29 cellular contexts compared by ENCODE assay signal in genomic region chr10:45502458-45502857, GRCh38.
"Had no signal": no experiment of that assay in that cellular context is flagged by ENCODE, and none has a peak within 500 bp of the region (broad histone marks: within the 10 kb centered on the region; RNA-seq: fewer than 3 reads in every experiment).

No MANE protein-coding gene starts in this region.

- H3K4me3 Mint-ChIP-seq: activated CD8-positive, alpha-beta T cell treated with anti-CD3 and anti-CD28 coated beads, Interleukin-2, amount 10 ng/mL, durations not matched to agents 7 days and 5 days; activated naive CD8-positive, alpha-beta T cell treated with anti-CD3 and anti-CD28 coated beads, Interleukin-2, amount 50 U/mL, for 24 hours; activated T-cell treated with anti-CD3 and anti-CD28 coated beads, Interleukin-2, amount 50 U/mL, for 24 hours; T-helper 2 cell treated with Interferon-gamma antibody and Interleukin-4, amounts not matched to agents 5 μg/mL and 100 μg/mL, for 36 hours; WTC11 had no signal

- H3K9me3 Mint-ChIP-seq: activated naive CD4-positive, alpha-beta T cell treated with anti-CD3 and anti-CD28 coated beads, Interleukin-2, amount 50 U/mL, for 72 hours; WTC11 had no signal

- ATAC-seq: activated CD8-positive, alpha-beta T cell treated with anti-CD3 and anti-CD28 coated beads, Interleukin-2, amount 10 ng/mL, durations not matched to agents 7 days and 5 days; activated naive CD4-positive, alpha-beta T cell treated with anti-CD3 and anti-CD28 coated beads, Interleukin-2, amount 50 U/mL, for 72 hours; activated naive CD8-positive, alpha-beta T cell treated with anti-CD3 and anti-CD28 coated beads, Interleukin-2, amount 50 U/mL, for 24 hours; SK-N-SH treated with all-trans-retinoic acid at 6 μM for 48 hours; WTC11 had no signal

- H3K4me1 ChIP-seq: SJSA1 had no signal

- H3K36me3 Mint-ChIP-seq: WTC11 had no signal

- H3K27ac ChIP-seq: brain microvascular endothelial cell, SJSA1 had no signal

- H3K4me3 ChIP-seq: SJSA1 had no signal

- H3K36me3 ChIP-seq: brain microvascular endothelial cell, SJSA1 had no signal

- H3K27ac Mint-ChIP-seq: activated CD8-positive, alpha-beta T cell treated with anti-CD3 and anti-CD28 coated beads, Interleukin-2, amount 10 ng/mL, durations not matched to agents 7 days and 5 days; activated naive CD4-positive, alpha-beta T cell treated with anti-CD3 and anti-CD28 coated beads, Interleukin-2, amount 50 U/mL, for 72 hours; activated naive CD8-positive, alpha-beta T cell treated with anti-CD3 and anti-CD28 coated beads, Interleukin-2, amount 50 U/mL, for 24 hours; activated T-cell treated with anti-CD3 and anti-CD28 coated beads, Interleukin-2, amount 50 U/mL, for 24 hours; T-helper 2 cell treated with Interferon-gamma antibody and Interleukin-4, amounts not matched to agents 5 μg/mL and 100 μg/mL, for 36 hours; WTC11 had no signal

- DNase-seq: activated CD4-positive, alpha-beta T cell treated with anti-CD3 and anti-CD28 coated beads for 48 hours; activated CD4-positive, alpha-beta T cell treated with anti-CD3 and anti-CD28 coated beads, Interleukin-2, amount 50 U/mL, for 4 hours; activated CD4-positive, CD25-positive, alpha-beta regulatory T cell treated with anti-CD3 and anti-CD28 coated beads, Interleukin-2, amount 50 U/mL, for 72 hours; activated CD8-positive, alpha-beta memory T cell treated with anti-CD3 and anti-CD28 coated beads, Interleukin-2, amount 50 U/mL, for 48 hours; activated CD8-positive, alpha-beta T cell treated with anti-CD3 and anti-CD28 coated beads, Interleukin-2, amount 10 ng/mL, durations not matched to agents 7 days and 5 days; activated effector memory CD4-positive, alpha-beta T cell treated with anti-CD3 and anti-CD28 coated beads, Interleukin-2, amount 50 U/mL, for 16 hours; activated naive CD4-positive, alpha-beta T cell treated with Interleukin-2 at 50 U/mL for 16 hours; activated naive CD8-positive, alpha-beta T cell treated with anti-CD3 and anti-CD28 coated beads, Interleukin-2, amount 50 U/mL, for 24 hours; activated T-cell treated with anti-CD3 and anti-CD28 coated beads, Interleukin-2, amount 50 U/mL, for 24 hours; brain microvascular endothelial cell; cerebellar nuclear complex; Karpas-422; MM.1S; NCI-H1105; NCI-H1436; NCI-H1694 treated with DMSO at 0.1 percent for 48 hours; NCI-H2029 treated with DMSO at 0.1 percent for 48 hours; NCI-H345; NCI-H510A treated with DMSO at 0.1 percent for 48 hours; NCI-H69; NK-92 treated with Interleukin-12 subunit alpha and Interleukin-12 subunit beta, amount 100 ng/mL, for 24 hours; OCI-M1; SHP77; SW 1271 had no signal

- H3K9me3 ChIP-seq: SJSA1 had no signal

- H3K27me3 Mint-ChIP-seq: activated naive CD8-positive, alpha-beta T cell treated with anti-CD3 and anti-CD28 coated beads, Interleukin-2, amount 50 U/mL, for 24 hours; activated T-cell treated with anti-CD3 and anti-CD28 coated beads, Interleukin-2, amount 50 U/mL, for 24 hours had no signal

- H3K4me1 Mint-ChIP-seq: WTC11 had no signal

- H3K27me3 ChIP-seq: brain microvascular endothelial cell, SJSA1 had no signal
